In the genomic region with DNA sequence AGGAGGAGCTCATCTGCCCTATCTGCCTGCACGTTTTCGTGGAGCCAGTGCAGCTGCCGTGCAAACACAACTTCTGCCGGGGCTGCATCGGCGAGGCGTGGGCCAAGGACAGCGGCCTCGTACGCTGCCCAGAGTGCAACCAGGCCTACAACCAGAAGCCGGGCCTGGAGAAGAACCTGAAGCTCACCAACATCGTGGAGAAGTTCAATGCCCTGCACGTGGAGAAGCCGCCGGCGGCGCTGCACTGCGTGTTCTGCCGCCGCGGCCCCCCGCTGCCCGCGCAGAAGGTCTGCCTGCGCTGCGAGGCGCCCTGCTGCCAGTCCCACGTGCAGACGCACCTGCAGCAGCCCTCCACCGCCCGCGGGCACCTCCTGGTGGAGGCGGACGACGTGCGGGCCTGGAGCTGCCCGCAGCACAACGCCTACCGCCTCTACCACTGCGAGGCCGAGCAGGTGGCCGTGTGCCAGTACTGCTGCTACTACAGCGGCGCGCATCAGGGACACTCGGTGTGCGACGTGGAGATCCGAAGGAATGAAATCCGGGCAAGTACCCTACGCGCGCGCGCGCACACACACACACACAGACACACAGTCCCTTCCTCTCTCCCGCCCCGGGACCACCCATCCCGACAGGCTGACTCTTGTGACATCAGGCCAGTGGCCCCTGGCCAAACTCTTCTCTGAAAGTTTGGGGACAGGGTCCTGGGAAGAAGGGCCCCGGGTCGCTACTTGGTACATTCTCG, we compare ENCODE assay signal across 8 cellular contexts. TPM values are rescaled to one million over a fixed set of nuclear protein-coding genes. Genes with fewer than 3 reads are reported as not detected.
DNase-seq lines count a peak whose midpoint lies in the region; ATAC-seq and TF ChIP-seq lines count a peak whose summit lies in the region.

No MANE protein-coding gene starts in this region.

- TF ChIP-seq POLR2A in thyroid gland (IDR thresholded peaks at IDR 0.05) = peak in 1 of 2 donors; percentile 58

- peaks cover 35 to 39% of the 10 kb centered on the region in 2 donors for H3K4me1 ChIP-seq in thyroid gland

- peak overlapping the region; percentile 59 to 84 (median 78) for H3K4me3 ChIP-seq in thyroid gland (replicated peaks in 1 of 3)

- 0 to 1% methylated on average over 12 to 32 of the region's 62 CpGs for WGBS in thyroid gland, 2 donors

- H3K36me3 ChIP-seq in thyroid gland = no peaks in the 10 kb centered on the region

- peak; percentile 74 for DNase-seq in EH (ENCODE audit: low read depth)
- peak; percentile 92 to 93 for DNase-seq in SHP77 (lab: John Stamatoyannopoulos, UW)
- DNase-seq in activated naive CD4-positive, alpha-beta T cell treated with anti-CD3 and anti-CD28 coated beads, Interleukin-2, amount 50 U/mL, for 16 hours = peak; percentile 84
- DNase-seq in glomerular visceral epithelial cell (ENCODE audit: extremely low spot score) = peak; percentile 80
- DNase-seq in omental fat pad (ENCODE audit: low spot score) = peak; percentile 48
- peak; percentile 87 to 90 for DNase-seq in thyroid gland
- DNase-seq in foreskin melanocyte = no peak

- no peaks in the 10 kb centered on the region for H3K9me3 ChIP-seq in thyroid gland

- TF ChIP-seq CTCF in LNCAP (IDR thresholded peaks at IDR 0.05) (peak; percentile 71), omental fat pad (IDR thresholded peaks at IDR 0.05) (peak in 1 of 3 donors; percentile 21), thyroid gland (IDR thresholded peaks at IDR 0.05) (peak; percentile 16 to 72 (median 61))

- intact Hi-C loops in thyroid gland (cut with DNase I) = loop anchor here (2.0 kb wide), 1 partner anchor 30 kb away; no protein-coding TSS in a partner anchor

- ATAC-seq in omental fat pad (ENCODE audit: low FRiP score) = peak; percentile 12

- H3K27ac ChIP-seq in thyroid gland = peak overlapping the region; percentile 96 to 100 (median 100)

- no peaks in the 10 kb centered on the region for H3K27me3 ChIP-seq in thyroid gland

RNA-seq across cellular contexts. Expression of a gene that starts 0.5 kb away (rescaled TPM):
- total RNA-seq in omental fat pad (100 to 1,000 TPM in 3 of 4 donors, 10 to 100 TPM in 1; 58.2 to 121 (median 103) TPM), thyroid gland (100 to 1,000 TPM; 138 to 187 (median 162) TPM)
